8 cellular contexts compared by ENCODE assay signal in the genomic region with DNA sequence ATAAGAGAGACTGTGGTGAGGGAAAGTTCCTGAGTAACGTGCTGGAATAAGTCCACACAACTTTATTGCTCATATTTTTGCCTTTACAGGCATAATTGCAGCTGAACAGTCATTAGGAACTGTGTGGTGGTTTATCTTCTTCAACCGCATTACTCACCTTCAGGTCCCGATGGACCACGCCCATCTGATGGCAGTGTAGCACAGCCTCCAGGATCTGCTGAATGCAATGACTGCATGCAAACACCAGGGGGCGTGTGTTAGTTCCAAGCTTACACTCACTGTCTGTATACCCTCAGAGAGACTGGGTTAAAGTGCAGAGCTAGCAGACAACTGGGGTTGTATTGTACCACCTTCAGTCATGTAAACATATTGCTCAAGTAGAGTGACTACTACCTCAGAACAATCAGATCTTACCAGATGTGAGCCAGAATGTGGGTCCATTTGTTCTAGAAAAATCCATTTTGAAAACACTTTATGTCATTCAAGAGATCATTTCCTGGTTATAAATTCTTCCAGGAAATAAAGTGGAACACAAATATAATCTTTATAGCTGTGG.
A peak's percentile ranks its signal among the peaks of the same experiment; 100 is the strongest.
DNase-seq lines count a peak whose midpoint lies in the region; ATAC-seq and TF ChIP-seq lines count a peak whose summit lies in the region.

No MANE protein-coding gene starts in this region.

- H3K27me3 Mint-ChIP-seq in chondrocyte (ENCODE audit: low read depth), result no peaks in the 10 kb centered on the region

- H3K9me3 Mint-ChIP-seq in chondrocyte (ENCODE audit: low read depth), result no peaks in the 10 kb centered on the region

- peak overlapping the region; percentile 32 for H3K27ac Mint-ChIP-seq in chondrocyte (ENCODE audit: unreplicated experiment)

- ATAC-seq in GM19351 (IDR thresholded peaks at IDR 0.05; ENCODE audit: unreplicated experiment) (peak; percentile 100), HG03442 (IDR thresholded peaks at IDR 0.05; ENCODE audit: unreplicated experiment) (peak; percentile 99)

- peak; percentile 90 for TF ChIP-seq CTCF in C4-2B (conservative IDR thresholded peaks at IDR 0.05)
- TF ChIP-seq CTCF in chondrocyte (IDR thresholded peaks at IDR 0.05), result peak; percentile 99

- H3K27ac ChIP-seq in C4-2B, result no peak overlapping the region

- DNase-seq in NCI-H524 treated with DMSO at 0.1 percent for 48 hours (lab: John Stamatoyannopoulos, UW), result peak; percentile 3
- peak; percentile 82 for DNase-seq in activated CD4-positive, alpha-beta T cell treated with anti-CD3 and anti-CD28 coated beads for 1 hour
- no peak for DNase-seq in chondrocyte (ENCODE audit: low spot score)
- peak; percentile 95 for DNase-seq in left kidney (ENCODE audit: low read depth, low spot score)
- DNase-seq in stimulated activated CD4-positive, alpha-beta T cell treated with anti-CD3 and anti-CD28 coated beads, Interleukin-2, amount 100 ng/mL, for 48 hours, result peak; percentile 85 to 89

- H3K4me3 Mint-ChIP-seq in chondrocyte (ENCODE audit: unreplicated experiment), result no peak overlapping the region

- H3K4me1 Mint-ChIP-seq in chondrocyte (ENCODE audit: low read depth), result peaks cover 11% of the 10 kb centered on the region

- H3K36me3 Mint-ChIP-seq in chondrocyte (ENCODE audit: low read depth), result peaks cover 8% of the 10 kb centered on the region
